In genomic region chr9:135251996-135252760, GRCh38 we compare ENCODE assay signal across 3 cellular contexts.
A peak's percentile ranks its signal among the peaks of the same experiment; 100 is the strongest.
TF ChIP-seq lines count a peak whose summit lies in the region.

No MANE protein-coding gene starts in this region.

TF ChIP-seq in GM23338, 12 proteins besides CTCF, POLR2A, EP300 and RAD21 (continued from another document and continues in another):
- TF ChIP-seq ZNF462 (CRISPR knock-in tag; IDR thresholded peaks at IDR 0.05), result no peak
- TF ChIP-seq CREB1 (CRISPR knock-in tag; IDR thresholded peaks at IDR 0.05; ENCODE audit: low read depth), result no peak
- TF ChIP-seq ZNF114 (CRISPR knock-in tag; IDR thresholded peaks at IDR 0.05), result no peak
- no peak for TF ChIP-seq NANOG (IDR thresholded peaks at IDR 0.05; ENCODE audit: borderline replicate concordance)
- TF ChIP-seq ETS1 (IDR thresholded peaks at IDR 0.05), result no peak

TF ChIP-seq in WTC11, 78 proteins besides CTCF, POLR2A, EP300 and RAD21 (continued from another document):
- TF ChIP-seq CDX4 (CRISPR knock-in tag; IDR thresholded peaks at IDR 0.05; ENCODE audit: borderline replicate concordance) (no peak), ESRRA (CRISPR knock-in tag; IDR thresholded peaks at IDR 0.05; ENCODE audit: borderline replicate concordance) (no peak), ZNF532 (CRISPR knock-in tag; IDR thresholded peaks at IDR 0.05; ENCODE audit: borderline replicate concordance) (no peak)
TF ChIP-seq in WTC11: peak in this region for 0.

TF ChIP-seq in HepG2, 621 proteins besides CTCF, POLR2A, EP300 and RAD21:
- TF ChIP-seq ZNF687 (CRISPR knock-in tag; IDR thresholded peaks at IDR 0.05), result no peak
- peak; percentile 64 for TF ChIP-seq MNT (IDR thresholded peaks at IDR 0.05)
TF ChIP-seq in HepG2: peak in this region for 1.
